ENCODE assay signal across 34 cellular contexts in genomic region chr1:88274431-88274830, GRCh38.
"Had no signal": no experiment of that assay in that cellular context is flagged by ENCODE, and none has a peak within 500 bp of the region (broad histone marks: within the 10 kb centered on the region; RNA-seq: fewer than 3 reads in every experiment).

No MANE protein-coding gene starts in this region.

- DNase-seq: activated B cell treated with CpG ODN at 0.5 μM for 24 hours; activated CD4-positive, alpha-beta memory T cell treated with anti-CD3 and anti-CD28 coated beads for 36 hours; activated CD4-positive, alpha-beta T cell treated with anti-CD3 and anti-CD28 coated beads for 4 hours; activated CD4-positive, alpha-beta T cell treated with anti-CD3 and anti-CD28 coated beads, Interleukin-2, amount 10 ng/mL, durations not matched to agents 24 days and 14 days; activated CD4-positive, alpha-beta T cell treated with anti-CD3 and anti-CD28 coated beads, Interleukin-2, amount 50 U/mL, for 1 hour; activated CD4-positive, alpha-beta T cell treated with anti-CD3 and anti-CD28 coated beads, Interleukin-2, amount 50 U/mL, for 4 hours; activated CD4-positive, CD25-positive, alpha-beta regulatory T cell treated with anti-CD3 and anti-CD28 coated beads, Interleukin-2, amount 50 U/mL, for 72 hours; activated CD8-positive, alpha-beta memory T cell treated with anti-CD3 and anti-CD28 coated beads, Interleukin-2, amount 50 U/mL, for 4 hours; activated CD8-positive, alpha-beta T cell treated with anti-CD3 and anti-CD28 coated beads for 36 hours; activated effector memory CD4-positive, alpha-beta T cell treated with anti-CD3 and anti-CD28 coated beads, Interleukin-2, amount 50 U/mL, for 16 hours; activated gamma-delta T cell treated with Interleukin-2 at 50 U/mL for 16 hours; activated naive CD4-positive, alpha-beta T cell; activated naive CD4-positive, alpha-beta T cell treated with anti-CD3 and anti-CD28 coated beads for 36 hours; activated naive CD4-positive, alpha-beta T cell treated with anti-CD3 and anti-CD28 coated beads, Interleukin-2, amount 50 U/mL, for 16 hours; activated naive CD8-positive, alpha-beta T cell treated with anti-CD3 and anti-CD28 coated beads for 36 hours; activated T-cell treated with anti-CD3 and anti-CD28 coated beads for 4 hours; activated T-cell treated with anti-CD3 and anti-CD28 coated beads, Interleukin-2, amount 50 U/mL, for 1 hour; activated T-cell treated with anti-CD3 and anti-CD28 coated beads, Interleukin-2, amount 50 U/mL, for 4 hours; activated T-cell treated with anti-CD3 and anti-CD28 coated beads, Interleukin-2, amount 50 U/mL, for 72 hours; adrenal gland; amniotic stem cell; aorta; body of pancreas; brain microvascular endothelial cell; central memory CD4-positive, alpha-beta T cell; T-cell; T-helper 2 cell; T-helper 9 cell had no signal

- H3K9me3 Mint-ChIP-seq: activated T-helper 1 cell treated with anti-CD3 and anti-CD28 coated beads, Interleukin-12 subunit alpha, Interleukin-12 subunit beta, Interleukin-2, Interleukin-4 antibody, amounts not matched to agents 30 ng/mL and 10 ng/mL and 1 ng/mL, durations not matched to agents 14 hours and 24 hours and 36 hours; T-helper 2 cell treated with Interferon-gamma antibody and Interleukin-4, amounts not matched to agents 5 μg/mL and 100 μg/mL, for 36 hours had no signal

- H3K27me3 Mint-ChIP-seq: activated CD4-positive, alpha-beta memory T cell treated with anti-CD3 and anti-CD28 coated beads for 36 hours; activated CD4-positive, alpha-beta T cell treated with anti-CD3 and anti-CD28 coated beads, Interleukin-2, amount 10 ng/mL, durations not matched to agents 24 days and 14 days; activated CD8-positive, alpha-beta T cell treated with anti-CD3 and anti-CD28 coated beads for 36 hours; activated naive CD8-positive, alpha-beta T cell treated with anti-CD3 and anti-CD28 coated beads for 36 hours; activated T-helper 17 cell treated with anti-CD3 and anti-CD28 coated beads, Interleukin-2, amount 50 U/mL, for 72 hours; T-cell had no signal

- H3K4me3 ChIP-seq: adrenal gland, body of pancreas, breast epithelium had no signal

- H3K27ac Mint-ChIP-seq: activated B cell treated with CpG ODN at 0.5 μM for 24 hours; activated CD4-positive, alpha-beta memory T cell treated with anti-CD3 and anti-CD28 coated beads for 36 hours; activated CD4-positive, alpha-beta T cell treated with anti-CD3 and anti-CD28 coated beads, Interleukin-2, amount 10 ng/mL, durations not matched to agents 24 days and 14 days; activated CD8-positive, alpha-beta T cell treated with anti-CD3 and anti-CD28 coated beads for 36 hours; activated naive CD4-positive, alpha-beta T cell treated with anti-CD3 and anti-CD28 coated beads for 36 hours; activated naive CD4-positive, alpha-beta T cell treated with anti-CD3 and anti-CD28 coated beads, Interleukin-2, amount 50 U/mL, for 72 hours; activated naive CD8-positive, alpha-beta T cell treated with anti-CD3 and anti-CD28 coated beads for 36 hours; activated T-cell treated with anti-CD3 and anti-CD28 coated beads, Interleukin-2, amount 50 U/mL, for 72 hours; activated T-helper 1 cell treated with anti-CD3 and anti-CD28 coated beads, Interleukin-12 subunit alpha, Interleukin-12 subunit beta, Interleukin-2, Interleukin-4 antibody, amounts not matched to agents 30 ng/mL and 10 ng/mL and 1 ng/mL, durations not matched to agents 14 hours and 24 hours and 36 hours; activated T-helper 17 cell treated with anti-CD3 and anti-CD28 coated beads, Interleukin-2, amount 50 U/mL, for 72 hours; T-cell; T-helper 2 cell treated with Interferon-gamma antibody and Interleukin-4, amounts not matched to agents 5 μg/mL and 100 μg/mL, for 36 hours had no signal

- H3K4me1 ChIP-seq: adrenal gland, body of pancreas, breast epithelium had no signal

- H3K27ac ChIP-seq: adrenal gland, body of pancreas, brain microvascular endothelial cell, breast epithelium, VCaP had no signal

- H3K9me3 ChIP-seq: adrenal gland, body of pancreas had no signal

- H3K4me1 Mint-ChIP-seq: activated CD4-positive, alpha-beta T cell treated with anti-CD3 and anti-CD28 coated beads, Interleukin-2, amount 10 ng/mL, durations not matched to agents 24 days and 14 days; activated naive CD8-positive, alpha-beta T cell treated with anti-CD3 and anti-CD28 coated beads for 36 hours; activated T-helper 17 cell treated with anti-CD3 and anti-CD28 coated beads, Interleukin-2, amount 50 U/mL, for 72 hours; T-cell had no signal

- H3K36me3 ChIP-seq: adrenal gland, brain microvascular endothelial cell, breast epithelium had no signal

- H3K36me3 Mint-ChIP-seq: activated CD4-positive, alpha-beta memory T cell treated with anti-CD3 and anti-CD28 coated beads for 36 hours; activated naive CD4-positive, alpha-beta T cell treated with anti-CD3 and anti-CD28 coated beads, Interleukin-2, amount 50 U/mL, for 72 hours; activated naive CD8-positive, alpha-beta T cell treated with anti-CD3 and anti-CD28 coated beads for 36 hours; T-cell had no signal

- ATAC-seq: activated CD8-positive, alpha-beta T cell treated with anti-CD3 and anti-CD28 coated beads for 36 hours; activated naive CD4-positive, alpha-beta T cell treated with anti-CD3 and anti-CD28 coated beads, Interleukin-2, amount 50 U/mL, for 72 hours; activated T-cell treated with anti-CD3 and anti-CD28 coated beads, Interleukin-2, amount 50 U/mL, for 4 hours; activated T-cell treated with anti-CD3 and anti-CD28 coated beads, Interleukin-2, amount 50 U/mL, for 72 hours; activated T-helper 17 cell treated with anti-CD3 and anti-CD28 coated beads, Interleukin-2, amount 50 U/mL, for 72 hours; body of pancreas; T-cell had no signal

- H3K27me3 ChIP-seq: adrenal gland, body of pancreas, brain microvascular endothelial cell, breast epithelium had no signal

- H3K4me3 Mint-ChIP-seq: activated B cell treated with CpG ODN at 0.5 μM for 24 hours; activated CD4-positive, alpha-beta memory T cell treated with anti-CD3 and anti-CD28 coated beads for 36 hours; activated CD4-positive, alpha-beta T cell treated with anti-CD3 and anti-CD28 coated beads, Interleukin-2, amount 10 ng/mL, durations not matched to agents 24 days and 14 days; activated CD8-positive, alpha-beta T cell treated with anti-CD3 and anti-CD28 coated beads for 36 hours; activated naive CD4-positive, alpha-beta T cell treated with anti-CD3 and anti-CD28 coated beads for 36 hours; activated naive CD8-positive, alpha-beta T cell treated with anti-CD3 and anti-CD28 coated beads for 36 hours; activated T-cell treated with anti-CD3 and anti-CD28 coated beads, Interleukin-2, amount 50 U/mL, for 4 hours; activated T-cell treated with anti-CD3 and anti-CD28 coated beads, Interleukin-2, amount 50 U/mL, for 72 hours; activated T-helper 1 cell treated with anti-CD3 and anti-CD28 coated beads, Interleukin-12 subunit alpha, Interleukin-12 subunit beta, Interleukin-2, Interleukin-4 antibody, amounts not matched to agents 30 ng/mL and 10 ng/mL and 1 ng/mL, durations not matched to agents 14 hours and 24 hours and 36 hours; activated T-helper 17 cell treated with anti-CD3 and anti-CD28 coated beads, Interleukin-2, amount 50 U/mL, for 72 hours; T-cell; T-helper 2 cell treated with Interferon-gamma antibody and Interleukin-4, amounts not matched to agents 5 μg/mL and 100 μg/mL, for 36 hours had no signal
